ENCODE assay signal across 9 cellular contexts in the genomic region with DNA sequence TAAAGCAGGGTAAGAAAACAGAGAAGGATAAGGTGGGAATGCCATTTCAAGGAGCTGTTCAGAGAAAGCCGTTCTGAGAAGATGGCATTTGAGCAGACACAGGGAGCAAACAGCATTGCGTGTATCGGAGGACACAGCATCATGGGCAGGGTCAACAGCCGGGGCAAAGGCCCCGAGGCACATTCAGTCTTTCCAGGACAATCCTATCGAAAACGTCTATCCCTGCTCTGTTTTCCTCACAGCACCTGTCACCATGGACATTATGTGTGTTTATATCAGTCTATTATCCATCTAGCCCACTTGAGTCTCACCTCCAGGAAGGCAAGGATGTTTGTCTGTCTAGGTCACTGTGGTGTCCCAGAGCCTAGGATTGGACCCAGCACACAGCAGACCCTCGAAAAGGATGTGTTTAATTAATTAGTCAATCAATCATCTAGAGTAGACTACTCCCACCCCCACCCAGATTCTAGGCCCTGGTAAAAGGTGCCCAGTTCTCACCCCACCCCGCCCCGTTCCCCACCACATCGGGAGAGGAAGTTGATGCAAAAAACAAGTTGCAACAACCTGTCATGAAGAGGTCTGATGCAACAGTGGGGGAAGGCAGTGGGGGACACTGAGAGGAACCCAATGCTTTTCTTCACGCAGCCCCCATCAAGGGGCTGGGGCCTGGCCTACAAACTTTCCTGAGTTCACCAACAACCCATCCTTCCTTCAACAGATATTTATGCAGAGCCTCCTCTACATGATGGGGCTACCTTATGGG.
DNase-seq lines count a peak whose midpoint lies in the region; ATAC-seq, FAIRE-seq and TF ChIP-seq lines count a peak whose summit lies in the region.
"Had no signal": no experiment of that assay in that cellular context is flagged by ENCODE, and none has a peak within 500 bp of the region (broad histone marks: within the 10 kb centered on the region; RNA-seq: fewer than 3 reads in every experiment).

No MANE protein-coding gene starts in this region.

- DNase-seq in GM12892 (ENCODE audit: insufficient read length) (no peak), colonic mucosa (peak; percentile 46), NCI-H774 (lab: John Stamatoyannopoulos, UW) (no peak), EL (no peak), NCI-H82 (lab: John Stamatoyannopoulos, UW) (no peak)

- no peaks in the 10 kb centered on the region for H3K79me2 ChIP-seq in parathyroid adenoma

- no peaks in the 10 kb centered on the region for H3K9me3 Mint-ChIP-seq in T-helper 1 cell treated with Interleukin-12 subunit alpha and Interleukin-12 subunit beta and Interleukin-4 antibody, amounts not matched to agents 30 μg/mL and 1 μg/mL, for 36 hours

- H3K4me1 Mint-ChIP-seq in T-helper 1 cell treated with Interleukin-12 subunit alpha and Interleukin-12 subunit beta and Interleukin-4 antibody, amounts not matched to agents 30 μg/mL and 1 μg/mL, for 36 hours (ENCODE audit: low read depth) = peaks cover 73% of the 10 kb centered on the region

- H3K9ac ChIP-seq in colonic mucosa (ENCODE audit: low read depth in 2 of 2, low read length in 2 of 2) (no peak overlapping the region), parathyroid adenoma (no peak overlapping the region)

- H3K4me1 ChIP-seq in colonic mucosa (no peaks in the 10 kb centered on the region), parathyroid adenoma (no peaks in the 10 kb centered on the region)

- H3K27ac ChIP-seq in colonic mucosa = peak overlapping the region; percentile 41
- H3K27ac ChIP-seq in parathyroid adenoma = peak overlapping the region; percentile 68

- H3K36me3 ChIP-seq in colonic mucosa (no peaks in the 10 kb centered on the region), parathyroid adenoma (ENCODE audit: control insufficient read depth, insufficient read depth, low read length) (no peaks in the 10 kb centered on the region)

- FAIRE-seq in GM12892 (lab: Jason Lieb, UNC) = peak; percentile 84
- FAIRE-seq: endometrium had no signal

- no peak overlapping the region for H3K4me2 ChIP-seq in parathyroid adenoma (ENCODE audit: low read length)

- H3K9me3 ChIP-seq in colonic mucosa = no peaks in the 10 kb centered on the region
- no peaks in the 10 kb centered on the region for H3K9me3 ChIP-seq in parathyroid adenoma (ENCODE audit: control insufficient read depth, low read length)

- H3K27me3 ChIP-seq in colonic mucosa (no peaks in the 10 kb centered on the region), parathyroid adenoma (ENCODE audit: control insufficient read depth, insufficient read depth, low read length) (no peaks in the 10 kb centered on the region)

- peak overlapping the region; percentile 96 for H3K27ac Mint-ChIP-seq in T-helper 1 cell treated with Interleukin-12 subunit alpha and Interleukin-12 subunit beta and Interleukin-4 antibody, amounts not matched to agents 30 μg/mL and 1 μg/mL, for 36 hours

- intact Hi-C loops in colonic mucosa (cut with DNase I) = no loop called here

- H3K4me3 ChIP-seq in colonic mucosa (no peak overlapping the region), parathyroid adenoma (ENCODE audit: low read depth, low read length) (no peak overlapping the region)

- no peak overlapping the region for H2AFZ ChIP-seq in parathyroid adenoma

- H3K4me3 Mint-ChIP-seq in T-helper 1 cell treated with Interleukin-12 subunit alpha and Interleukin-12 subunit beta and Interleukin-4 antibody, amounts not matched to agents 30 μg/mL and 1 μg/mL, for 36 hours = peak overlapping the region; percentile 77

- no peak for TF ChIP-seq POLR2A in GM12892 (IDR thresholded peaks at IDR 0.05; ENCODE audit: low read depth, low read length)

- TF ChIP-seq CTCF in colonic mucosa (IDR thresholded peaks at IDR 0.05) (no peak), parathyroid adenoma (IDR thresholded peaks at IDR 0.05) (no peak)

- ATAC-seq in GM21737 (IDR thresholded peaks at IDR 0.05; ENCODE audit: unreplicated experiment) = no peak

- H3K27me3 Mint-ChIP-seq in T-helper 1 cell treated with Interleukin-12 subunit alpha and Interleukin-12 subunit beta and Interleukin-4 antibody, amounts not matched to agents 30 μg/mL and 1 μg/mL, for 36 hours (ENCODE audit: low read depth) = no peaks in the 10 kb centered on the region

- H3K36me3 Mint-ChIP-seq in T-helper 1 cell treated with Interleukin-12 subunit alpha and Interleukin-12 subunit beta and Interleukin-4 antibody, amounts not matched to agents 30 μg/mL and 1 μg/mL, for 36 hours (ENCODE audit: low read depth) = peaks cover 45% of the 10 kb centered on the region
